Comparison of ENCODE assay signal across 16 cellular contexts in the genomic region with DNA sequence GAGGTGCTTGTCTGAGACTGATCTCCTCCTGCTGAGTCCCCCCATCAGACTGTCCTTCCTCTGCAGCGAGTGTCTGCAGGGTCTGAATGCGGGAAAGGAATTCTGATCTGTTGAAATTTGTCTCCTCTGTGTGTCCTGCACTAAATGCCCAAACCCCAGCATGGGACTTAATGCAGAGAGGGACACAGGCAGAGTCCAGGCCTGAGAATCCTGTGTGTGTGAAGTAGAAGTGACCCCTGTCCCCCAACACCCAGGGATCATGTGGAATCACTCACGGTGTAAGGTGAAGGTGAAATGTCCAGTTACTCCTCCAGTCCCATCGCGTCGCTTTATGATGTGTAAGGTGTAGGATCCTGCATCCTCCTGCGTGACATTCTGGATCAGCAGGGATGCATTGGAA. TPM values are rescaled to one million over a fixed set of nuclear protein-coding genes. Genes with fewer than 3 reads are reported as not detected.
"Had no signal": no experiment of that assay in that cellular context is flagged by ENCODE, and none has a peak within 500 bp of the region (broad histone marks: within the 10 kb centered on the region; RNA-seq: fewer than 3 reads in every experiment).

No MANE protein-coding gene starts in this region.

RNA-seq across cellular contexts. Expression of gene PSG4, which starts 1.8 kb away (rescaled TPM):
- total RNA-seq: hepatocyte, left ventricle myocardium inferior, lung, mesothelial cell of epicardium, mononuclear cell, natural killer cell, occipital lobe, ovary, sigmoid colon, spleen, subcutaneous adipose tissue, thoracic aorta, upper lobe of right lung, uterus had no signal
- polyA plus RNA-seq: hepatocyte, lung, ovary, sigmoid colon, small intestine, spleen had no signal

RNA-seq across cellular contexts. Expression of gene PSG5, which starts 17.3 kb away (rescaled TPM):
- total RNA-seq: left ventricle myocardium inferior, lung, mesothelial cell of epicardium, mononuclear cell, natural killer cell, occipital lobe, ovary, prostate gland, sigmoid colon, spleen, subcutaneous adipose tissue, thoracic aorta, upper lobe of right lung, uterus had no signal
- polyA plus RNA-seq: lung, ovary, sigmoid colon, small intestine, spleen had no signal
